Comparison of ENCODE assay signal across 10 cellular contexts in the genomic region with DNA sequence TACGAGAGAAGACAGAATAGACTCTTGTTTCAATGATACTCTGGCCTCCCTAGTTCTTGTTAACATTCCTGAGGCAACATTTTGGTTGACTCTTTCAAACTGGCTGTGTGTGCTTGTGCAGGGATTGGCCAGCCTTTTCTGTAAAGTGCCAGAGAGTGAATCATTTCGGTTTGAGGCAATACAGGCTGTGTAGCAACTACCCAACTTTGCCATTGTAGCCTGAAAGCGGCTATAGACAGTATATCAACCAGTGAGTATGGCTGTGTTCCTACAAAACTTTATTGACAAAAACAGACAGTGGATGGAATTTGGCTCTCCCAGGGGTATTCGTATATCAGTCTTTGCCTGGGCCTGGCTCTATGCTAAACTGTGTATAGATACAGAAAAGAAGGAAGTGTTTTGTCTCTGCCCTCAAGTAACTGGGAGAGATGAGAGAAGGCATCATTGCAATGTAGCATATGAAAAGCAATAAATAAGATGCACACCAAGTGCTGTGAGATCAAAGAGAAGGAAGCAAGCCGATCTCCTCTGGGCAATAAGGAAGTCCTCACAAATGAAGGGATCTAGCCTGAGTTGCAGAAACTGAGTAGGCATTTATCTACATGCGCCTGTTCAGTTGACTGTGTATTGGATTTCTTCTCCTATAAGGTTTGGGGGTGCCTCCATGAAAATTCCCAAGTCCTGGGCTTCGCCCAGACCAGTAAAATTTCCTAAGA.
DNase-seq lines count a peak whose midpoint lies in the region; ATAC-seq and TF ChIP-seq lines count a peak whose summit lies in the region.
"Had no signal": no experiment of that assay in that cellular context is flagged by ENCODE, and none has a peak within 500 bp of the region (broad histone marks: within the 10 kb centered on the region; RNA-seq: fewer than 3 reads in every experiment).

No MANE protein-coding gene starts in this region.

- H3K9me3 ChIP-seq in GM23248 (ENCODE audit: low read depth), result no peaks in the 10 kb centered on the region
- H3K9me3 ChIP-seq in SK-N-SH, result no peaks in the 10 kb centered on the region
- no peaks in the 10 kb centered on the region for H3K9me3 ChIP-seq in tibial nerve

- 28 to 30% methylated on average over 7 of the region's 7 CpGs for WGBS in GM23248 (ENCODE audit: low coverage in 1 of 2, low lambda C conversion rate in 2 of 2, missing lambda C conversion rate in 2 of 2), 2 experiments
- 36% methylated on average over 7 of the region's 7 CpGs for WGBS in SK-N-SH (ENCODE audit: low lambda C conversion rate)
- WGBS in tibial nerve, 2 donors, result 55 to 63% methylated on average over 7 of the region's 7 CpGs

- TF ChIP-seq RAD21 in SK-N-SH (IDR thresholded peaks at IDR 0.05; ENCODE audit: low read length), result no peak

- H3K4me3 ChIP-seq in GM23248 (peak overlapping the region; percentile 58), SK-N-SH (ENCODE audit: low read depth in 2 of 2, low read length in 1 of 2) (no peak overlapping the region; a peak in 1 of 4 replicates), tibial nerve (no peak overlapping the region)
- H3K4me3 ChIP-seq: SK-N-MC had no signal

- H2AFZ ChIP-seq in GM23248 (peak overlapping the region; percentile 30), SK-N-SH (ENCODE audit: low read depth) (peak overlapping the region; percentile 47; the same call in 1 of the 2 replicates)

- peak overlapping the region; percentile 59 for H3K9ac ChIP-seq in GM23248
- H3K9ac ChIP-seq in SK-N-SH, result no peak overlapping the region; the same call in 1 of the 2 replicates

- POLR2A ChIA-PET in SK-N-SH (lab: Yijun Ruan, JAX), result no interaction called here
- POLR2A ChIA-PET in activated CD8-positive, alpha-beta T cell treated with anti-CD3 and anti-CD28 coated beads, Interleukin-2, amount 10 ng/mL, durations not matched to agents 7 days and 5 days (lab: Charles Lee), result no interaction called here

- H3K27me3 ChIP-seq in GM23248 (replicated peaks; ENCODE audit: insufficient read depth) (no peaks in the 10 kb centered on the region), SK-N-SH (ENCODE audit: insufficient read depth) (peaks cover under 1% of the 10 kb centered on the region; the same call in 1 of the 2 replicates), foreskin keratinocyte (no peaks in the 10 kb centered on the region), tibial nerve (no peaks in the 10 kb centered on the region)

- intact Hi-C loops in sciatic nerve (cut with DNase I), result no loop called here

- H3F3A ChIP-seq in GM23248 (ENCODE audit: insufficient read depth) (peaks cover 35% of the 10 kb centered on the region), SK-N-SH (replicated peaks; ENCODE audit: insufficient read depth) (peaks cover 32% of the 10 kb centered on the region)

- ATAC-seq in foreskin keratinocyte (peak; percentile 91), sciatic nerve (peak; percentile 83), GM21786 (IDR thresholded peaks at IDR 0.05; ENCODE audit: unreplicated experiment) (no peak)
- no peak for ATAC-seq in activated CD8-positive, alpha-beta T cell treated with anti-CD3 and anti-CD28 coated beads, Interleukin-2, amount 10 ng/mL, durations not matched to agents 7 days and 5 days

- no peaks in the 10 kb centered on the region for H3K9me3 Mint-ChIP-seq in activated CD8-positive, alpha-beta T cell treated with anti-CD3 and anti-CD28 coated beads, Interleukin-2, amount 10 ng/mL, durations not matched to agents 7 days and 5 days (ENCODE audit: insufficient read depth)

- no peaks in the 10 kb centered on the region for H3K79me2 ChIP-seq in GM23248 (ENCODE audit: insufficient read depth)
- no peaks in the 10 kb centered on the region for H3K79me2 ChIP-seq in SK-N-SH (ENCODE audit: insufficient read depth)

- H4K20me1 ChIP-seq in GM23248 (ENCODE audit: insufficient read depth), result no peaks in the 10 kb centered on the region
- no peaks in the 10 kb centered on the region for H4K20me1 ChIP-seq in SK-N-SH (ENCODE audit: insufficient read depth)

- in situ Hi-C loops in GM23248 (cut with MboI) (loop anchor here (25.0 kb wide), 1 partner anchor 570 kb away; a partner anchor contains a TSS), GM13976 (cut with MboI; ENCODE audit: low sequenced_read_pairs, unreplicated experiment) (no loop called here)

- H3K9me2 ChIP-seq in GM23248 (ENCODE audit: insufficient read depth) (no peaks in the 10 kb centered on the region), SK-N-SH (no peaks in the 10 kb centered on the region)

- H3K27ac ChIP-seq in GM23248 (peak overlapping the region; percentile 85), SK-N-SH (ENCODE audit: low read depth in 2 of 2, low read length in 1 of 2) (peak overlapping the region; percentile 2 to 87; a peak in 3 of 4 replicates), foreskin keratinocyte (peak overlapping the region; percentile 74), tibial nerve (peak overlapping the region in 2 of 4 donors; percentile 2 to 62)
- H3K27ac ChIP-seq: SK-N-MC had no signal

- TF ChIP-seq CTCF in SK-N-SH (IDR thresholded peaks at IDR 0.05), result no peak
- no peak for TF ChIP-seq CTCF in foreskin keratinocyte (conservative IDR thresholded peaks at IDR 0.05)
- no peak for TF ChIP-seq CTCF in tibial nerve (IDR thresholded peaks at IDR 0.05)
- TF ChIP-seq CTCF in GM13976 (IDR thresholded peaks at IDR 0.05; ENCODE audit: borderline replicate concordance, control extremely low read depth, extremely low read depth, insufficient read depth, missing control alignments), result no peak

- CTCF ChIA-PET in SK-N-SH (lab: Yijun Ruan, JAX), result interaction anchor here (1.0 kb wide), 1 partner anchor 9 kb away, joined by 3 read pairs; no protein-coding TSS in a partner anchor
- CTCF ChIA-PET in activated CD8-positive, alpha-beta T cell treated with anti-CD3 and anti-CD28 coated beads, Interleukin-2, amount 10 ng/mL, durations not matched to agents 7 days and 5 days (lab: Charles Lee), result no interaction called here

- H3K4me2 ChIP-seq in GM23248 (ENCODE audit: unreplicated experiment) (peak overlapping the region; percentile 84), SK-N-SH (peak overlapping the region; percentile 69)

- H3K27me3 Mint-ChIP-seq in activated CD8-positive, alpha-beta T cell treated with anti-CD3 and anti-CD28 coated beads, Interleukin-2, amount 10 ng/mL, durations not matched to agents 7 days and 5 days (ENCODE audit: low read depth), result no peaks in the 10 kb centered on the region

- TF ChIP-seq EP300 in SK-N-SH (IDR thresholded peaks at IDR 0.05; ENCODE audit: borderline replicate concordance in 1 of 2, low read depth in 1 of 2, low read length in 1 of 2), result peak in 1 of 2 experiments; percentile 15; a peak in 1 of 4 replicates
- TF ChIP-seq EP300 in tibial nerve (IDR thresholded peaks at IDR 0.05), result peak in 1 of 2 donors; percentile 72

- no peak for TF ChIP-seq POLR2A in tibial nerve (IDR thresholded peaks at IDR 0.05)

- peak; percentile 97 for DNase-seq in GM23248
- DNase-seq in SK-N-SH, result no peak
- DNase-seq in foreskin keratinocyte, result peak; percentile 94 to 97
- DNase-seq in sciatic nerve (ENCODE audit: low spot score), result no peak
- no peak for DNase-seq in activated CD8-positive, alpha-beta T cell treated with anti-CD3 and anti-CD28 coated beads, Interleukin-2, amount 10 ng/mL, durations not matched to agents 7 days and 5 days
- DNase-seq in tibial nerve (ENCODE audit: low spot score in 2 of 2), result no peak
- DNase-seq in GM13976 (ENCODE audit: low spot score), result no peak
- DNase-seq: activated naive CD4-positive, alpha-beta T cell treated with anti-CD3 and anti-CD28 coated beads for 36 hours had no signal

- H3K4me1 ChIP-seq in GM23248 (ENCODE audit: insufficient read depth) (peaks cover 44% of the 10 kb centered on the region), SK-N-SH (ENCODE audit: control insufficient read depth in 1 of 2, insufficient read depth in 2 of 2, low read depth in 1 of 2, low read length in 1 of 2) (no peaks in the 10 kb centered on the region; a peak in 1 of 4 replicates), foreskin keratinocyte (peaks cover 34% of the 10 kb centered on the region), tibial nerve (peaks cover 0 to 54% (median 25%) of the 10 kb centered on the region in 4 donors)

- no peaks in the 10 kb centered on the region for H3K36me3 Mint-ChIP-seq in activated CD8-positive, alpha-beta T cell treated with anti-CD3 and anti-CD28 coated beads, Interleukin-2, amount 10 ng/mL, durations not matched to agents 7 days and 5 days (ENCODE audit: low read depth)

- H3K4me3 Mint-ChIP-seq in activated CD8-positive, alpha-beta T cell treated with anti-CD3 and anti-CD28 coated beads, Interleukin-2, amount 10 ng/mL, durations not matched to agents 7 days and 5 days, result no peak overlapping the region
- H3K4me3 Mint-ChIP-seq: activated naive CD4-positive, alpha-beta T cell treated with anti-CD3 and anti-CD28 coated beads for 36 hours had no signal

- no peak overlapping the region for H3K27ac Mint-ChIP-seq in activated CD8-positive, alpha-beta T cell treated with anti-CD3 and anti-CD28 coated beads, Interleukin-2, amount 10 ng/mL, durations not matched to agents 7 days and 5 days
- H3K27ac Mint-ChIP-seq: activated naive CD4-positive, alpha-beta T cell treated with anti-CD3 and anti-CD28 coated beads for 36 hours had no signal

- H3K4me1 Mint-ChIP-seq in activated CD8-positive, alpha-beta T cell treated with anti-CD3 and anti-CD28 coated beads, Interleukin-2, amount 10 ng/mL, durations not matched to agents 7 days and 5 days (ENCODE audit: low read depth), result no peaks in the 10 kb centered on the region

- no peaks in the 10 kb centered on the region for H3K36me3 ChIP-seq in GM23248 (ENCODE audit: low read depth)
- H3K36me3 ChIP-seq in SK-N-SH (replicated peaks in 1 of 2; ENCODE audit: control insufficient read depth in 1 of 2, insufficient read depth in 2 of 2, low read length in 1 of 2), result no peaks in the 10 kb centered on the region
- no peaks in the 10 kb centered on the region for H3K36me3 ChIP-seq in tibial nerve

TF ChIP-seq in SK-N-SH, 30 proteins besides CTCF, POLR2A, EP300 and RAD21 (continues in another document):
- TF ChIP-seq, protein P1, sequence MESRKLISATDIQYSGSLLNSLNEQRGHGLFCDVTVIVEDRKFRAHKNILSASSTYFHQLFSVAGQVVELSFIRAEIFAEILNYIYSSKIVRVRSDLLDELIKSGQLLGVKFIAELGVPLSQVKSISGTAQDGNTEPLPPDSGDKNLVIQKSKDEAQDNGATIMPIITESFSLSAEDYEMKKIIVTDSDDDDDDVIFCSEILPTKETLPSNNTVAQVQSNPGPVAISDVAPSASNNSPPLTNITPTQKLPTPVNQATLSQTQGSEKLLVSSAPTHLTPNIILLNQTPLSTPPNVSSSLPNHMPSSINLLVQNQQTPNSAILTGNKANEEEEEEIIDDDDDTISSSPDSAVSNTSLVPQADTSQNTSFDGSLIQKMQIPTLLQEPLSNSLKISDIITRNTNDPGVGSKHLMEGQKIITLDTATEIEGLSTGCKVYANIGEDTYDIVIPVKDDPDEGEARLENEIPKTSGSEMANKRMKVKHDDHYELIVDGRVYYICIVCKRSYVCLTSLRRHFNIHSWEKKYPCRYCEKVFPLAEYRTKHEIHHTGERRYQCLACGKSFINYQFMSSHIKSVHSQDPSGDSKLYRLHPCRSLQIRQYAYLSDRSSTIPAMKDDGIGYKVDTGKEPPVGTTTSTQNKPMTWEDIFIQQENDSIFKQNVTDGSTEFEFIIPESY (IDR thresholded peaks at IDR 0.05; ENCODE audit: borderline replicate concordance, low read depth), result no peak

Comparison
In these comparisons a context has a peak if more than half of its experiments do, and no peak if none do; other contexts are left out.
1. DNase-seq: peak in GM23248 (single experiment) and foreskin keratinocyte (2 of 2); none in SK-N-SH (single experiment), sciatic nerve (single experiment), activated CD8-positive, alpha-beta T cell treated with anti-CD3 and anti-CD28 coated beads, Interleukin-2, amount 10 ng/mL, durations not matched to agents 7 days and 5 days (single experiment), tibial nerve (0 of 2) and GM13976 (single experiment).
2. ATAC-seq: peak in foreskin keratinocyte (single experiment) and sciatic nerve (single experiment); none in activated CD8-positive, alpha-beta T cell treated with anti-CD3 and anti-CD28 coated beads, Interleukin-2, amount 10 ng/mL, durations not matched to agents 7 days and 5 days (single experiment) and GM21786 (single experiment).